ENCODE assay signal across 8 cellular contexts in genomic region chr2:118774458-118775133, GRCh38.
DNase-seq lines count a peak whose midpoint lies in the region; ATAC-seq, FAIRE-seq and TF ChIP-seq lines count a peak whose summit lies in the region.

No MANE protein-coding gene starts in this region.

- H4K20me1 ChIP-seq in H1 (replicated peaks in 1 of 2; ENCODE audit: control insufficient read depth in 1 of 2, insufficient read depth in 2 of 2, low read length in 2 of 2), result no peaks in the 10 kb centered on the region

- ATAC-seq in thoracic aorta (ENCODE audit: insufficient number of reproducible peaks, low FRiP score, low read depth) (no peak), HG02623 (IDR thresholded peaks at IDR 0.05; ENCODE audit: unreplicated experiment) (no peak)

- H3K4me1 ChIP-seq in H1 (replicated peaks in 1 of 4; ENCODE audit: control insufficient read depth in 3 of 4, insufficient read depth in 4 of 4, low read length in 3 of 4) (no peaks in the 10 kb centered on the region; a peak in 3 of 7 replicates), thoracic aorta (ENCODE audit: control insufficient read depth in 1 of 2, low read depth in 2 of 2) (peaks cover 5 to 8% of the 10 kb centered on the region in 2 donors)

- DNase-seq in activated naive CD4-positive, alpha-beta T cell treated with anti-CD3 and anti-CD28 coated beads for 36 hours, result peak; percentile 28
- no peak for DNase-seq in activated naive CD4-positive, alpha-beta T cell treated with Interleukin-2 at 50 U/mL for 16 hours
- DNase-seq in RPMI8226, result peak; percentile 53
- DNase-seq in H1 (ENCODE audit: low read depth in 1 of 2, low spot score in 2 of 2), result peak; percentile 21 to 88
- DNase-seq in mesothelial cell of epicardium (ENCODE audit: low spot score in 2 of 2, unreplicated experiment in 2 of 2), result peak; percentile 52 to 75
- DNase-seq in thoracic aorta (ENCODE audit: low spot score), result no peak
- no peak for DNase-seq in activated effector memory CD4-positive, alpha-beta T cell treated with Interleukin-2 at 50 U/mL for 16 hours

- H3K4me1 Mint-ChIP-seq in activated naive CD4-positive, alpha-beta T cell treated with anti-CD3 and anti-CD28 coated beads for 36 hours (ENCODE audit: low read depth), result peaks cover 7% of the 10 kb centered on the region
- peaks cover 7% of the 10 kb centered on the region for H3K4me1 Mint-ChIP-seq in mesothelial cell of epicardium

- peak overlapping the region in 2 of 4 experiments; percentile 34 to 44; a peak in 2 of 7 replicates for H3K9ac ChIP-seq in H1 (replicated peaks in 1 of 4; ENCODE audit: extremely low read depth in 1 of 4, low read depth in 3 of 4, low read length in 3 of 4)

- peaks cover 7% of the 10 kb centered on the region for H3K23me2 ChIP-seq in H1 (ENCODE audit: low read depth, low read length)

- no peak overlapping the region for H3K27ac Mint-ChIP-seq in activated naive CD4-positive, alpha-beta T cell treated with anti-CD3 and anti-CD28 coated beads for 36 hours
- H3K27ac Mint-ChIP-seq in mesothelial cell of epicardium, result peak overlapping the region; percentile 30

- no peak overlapping the region for H4K91ac ChIP-seq in H1 (replicated peaks; ENCODE audit: insufficient read length, low read length)

- no peak for TF ChIP-seq RAD21 in H1 (IDR thresholded peaks at IDR 0.05 in 1 of 2, conservative IDR thresholded peaks at IDR 0.05 in 1 of 2; ENCODE audit: low read depth in 2 of 2, low read length in 2 of 2)

- peaks cover 56% of the 10 kb centered on the region for H3K27me3 Mint-ChIP-seq in activated naive CD4-positive, alpha-beta T cell treated with anti-CD3 and anti-CD28 coated beads for 36 hours (ENCODE audit: low read depth)
- H3K27me3 Mint-ChIP-seq in mesothelial cell of epicardium (ENCODE audit: low read depth), result peaks cover 45% of the 10 kb centered on the region

- H2BK5ac ChIP-seq in H1 (ENCODE audit: low read depth, low read length), result no peak overlapping the region; the same call in 1 of the 2 replicates

- H3K27ac ChIP-seq in H1 (ENCODE audit: low read depth, low read length), result no peak overlapping the region
- H3K27ac ChIP-seq in thoracic aorta, result no peak overlapping the region

- H3K9me3 ChIP-seq in H1 (ENCODE audit: insufficient read depth in 2 of 2, low read depth in 1 of 2, low read length in 1 of 2) (no peaks in the 10 kb centered on the region), thoracic aorta (no peaks in the 10 kb centered on the region)

- no peaks in the 10 kb centered on the region for H3K36me3 ChIP-seq in H1 (ENCODE audit: control insufficient read depth in 2 of 4, insufficient read depth in 4 of 4, low read length in 3 of 4)
- H3K36me3 ChIP-seq in thoracic aorta, result no peaks in the 10 kb centered on the region

- 1% methylated on average over 44 of the region's 45 CpGs; no CpG with 5 or more reads in 1 of the 2 experiments for WGBS in H1 (ENCODE audit: extremely low coverage in 1 of 2, insufficient coverage in 1 of 2, insufficient read length in 1 of 2, insufficient replicate concordance in 2 of 2, low coverage in 1 of 2, low lambda C conversion rate in 2 of 2, missing lambda C conversion rate in 1 of 2), 2 experiments

- POLR2A ChIA-PET in H1 (lab: Charles Lee; ENCODE audit: partially characterized antibody), result interaction anchor here (0.7 to 1.2 kb wide), 3 partner anchors 33 to 55 kb away, joined by 3 read pairs; no protein-coding TSS in a partner anchor

- H2BK120ac ChIP-seq in H1 (replicated peaks; ENCODE audit: low read depth, low read length), result no peak overlapping the region

- H2BK15ac ChIP-seq in H1 (ENCODE audit: low read length), result no peak overlapping the region

- H2AK5ac ChIP-seq in H1 (ENCODE audit: low read depth, low read length), result no peak overlapping the region

- peak overlapping the region; percentile 71; the same call in 1 of the 2 replicates for H3K18ac ChIP-seq in H1 (ENCODE audit: extremely low read depth, low read length)

- H3K4me3 Mint-ChIP-seq in activated naive CD4-positive, alpha-beta T cell treated with anti-CD3 and anti-CD28 coated beads for 36 hours, result no peak overlapping the region
- H3K4me3 Mint-ChIP-seq in mesothelial cell of epicardium, result peak overlapping the region; percentile 69

- H3K27me3 ChIP-seq in H1 (replicated peaks in 1 of 4; ENCODE audit: control insufficient read depth in 3 of 4, extremely low read depth in 1 of 4, insufficient read depth in 3 of 4, low read length in 3 of 4), result peaks cover 5 to 38% (median 25%) of the 10 kb centered on the region in 4 experiments
- peaks cover 9% of the 10 kb centered on the region for H3K27me3 ChIP-seq in thoracic aorta (replicated peaks; ENCODE audit: insufficient read depth)

- H3K36me3 Mint-ChIP-seq in activated naive CD4-positive, alpha-beta T cell treated with anti-CD3 and anti-CD28 coated beads for 36 hours (ENCODE audit: low read depth), result no peaks in the 10 kb centered on the region
- no peaks in the 10 kb centered on the region for H3K36me3 Mint-ChIP-seq in mesothelial cell of epicardium

- no peak overlapping the region for H4K5ac ChIP-seq in H1 (ENCODE audit: insufficient read length, low read depth, low read length)

- H3K23ac ChIP-seq in H1 (ENCODE audit: insufficient read length), result no peak overlapping the region

- H3K79me1 ChIP-seq in H1 (ENCODE audit: low read depth, low read length), result no peaks in the 10 kb centered on the region

- no peak overlapping the region for H2BK20ac ChIP-seq in H1 (ENCODE audit: low read length)

- H2AFZ ChIP-seq in H1 (ENCODE audit: low read length), result peak overlapping the region; percentile 86

- H3K14ac ChIP-seq in H1 (ENCODE audit: insufficient read length), result no peak overlapping the region

- peak overlapping the region; percentile 75; the same call in 1 of the 2 replicates for H4K8ac ChIP-seq in H1 (ENCODE audit: extremely low read depth, insufficient read depth, low read length)

- no peaks in the 10 kb centered on the region for H3K79me2 ChIP-seq in H1 (ENCODE audit: control insufficient read depth in 1 of 2, insufficient read depth in 2 of 2, low read length in 2 of 2)

- CTCF ChIA-PET in activated naive CD4-positive, alpha-beta T cell treated with anti-CD3 and anti-CD28 coated beads for 36 hours (lab: Charles Lee), result interaction anchor here (0.7 to 1.0 kb wide), 2 partner anchors 207 to 553 kb away, joined by 3 to 4 read pairs; no protein-coding TSS in a partner anchor
- CTCF ChIA-PET in H1 (lab: Charles Lee; ENCODE audit: partially characterized antibody), result interaction anchor here (0.7 to 5.4 kb wide), 4 partner anchors 11 to 497 kb away, joined by 3 to 28 read pairs (median 6); no protein-coding TSS in a partner anchor

- TF ChIP-seq POLR2A in H1 (IDR thresholded peaks at IDR 0.05; ENCODE audit: control extremely low read depth in 1 of 2, low read depth in 2 of 2, low read length in 2 of 2), result no peak

- H2BK12ac ChIP-seq in H1 (ENCODE audit: low read depth, low read length), result no peak overlapping the region

- FAIRE-seq in H1 (lab: Jason Lieb, UNC), result peak; percentile 24

- H3K4me3 ChIP-seq in H1 (ENCODE audit: extremely low read depth in 1 of 4, insufficient read depth in 2 of 4, low read depth in 3 of 4, low read length in 4 of 4) (peak overlapping the region; percentile 40 to 66 (median 52)), thoracic aorta (peak overlapping the region; percentile 64)

- TF ChIP-seq CTCF in H1 (IDR thresholded peaks at IDR 0.05; ENCODE audit: control extremely low read depth in 1 of 3, insufficient read depth in 1 of 3, low read depth in 1 of 3, low read length in 3 of 3) (no peak), mesothelial cell of epicardium (IDR thresholded peaks at IDR 0.05; ENCODE audit: unreplicated experiment) (no peak), thoracic aorta (IDR thresholded peaks at IDR 0.05) (no peak)

- H3K4ac ChIP-seq in H1 (replicated peaks; ENCODE audit: insufficient read length, low read depth, low read length), result no peak overlapping the region

- no peak for TF ChIP-seq EP300 in H1 (IDR thresholded peaks at IDR 0.05; ENCODE audit: borderline replicate concordance in 1 of 2, low read depth in 2 of 2, low read length in 2 of 2)

- H3K56ac ChIP-seq in H1 (replicated peaks; ENCODE audit: insufficient read length, low read depth, low read length), result no peak overlapping the region

- H3K4me2 ChIP-seq in H1 (ENCODE audit: insufficient read depth in 1 of 2, low read depth in 2 of 2, low read length in 2 of 2), result peak overlapping the region; percentile 87

- intact Hi-C loops in activated naive CD4-positive, alpha-beta T cell treated with anti-CD3 and anti-CD28 coated beads for 36 hours (cut with micrococcal nuclease), result loop anchor here (5.0 kb wide), 1 partner anchor 83 kb away; no protein-coding TSS in a partner anchor

- no peaks in the 10 kb centered on the region for H3K9me3 Mint-ChIP-seq in activated naive CD4-positive, alpha-beta T cell treated with anti-CD3 and anti-CD28 coated beads for 36 hours
- peaks cover 4% of the 10 kb centered on the region for H3K9me3 Mint-ChIP-seq in mesothelial cell of epicardium

TF ChIP-seq in H1, 55 proteins besides CTCF, POLR2A, EP300 and RAD21:
- TF ChIP-seq SUZ12 (IDR thresholded peaks at IDR 0.05; ENCODE audit: low read length) (no peak; the same call in 1 of the 2 replicates), TAF1 (IDR thresholded peaks at IDR 0.05; ENCODE audit: low read depth, low read length) (0 out of 2 replicates have a peak, but pooled peaks have one; percentile 29), HDAC2 (IDR thresholded peaks at IDR 0.05; ENCODE audit: borderline replicate concordance in 1 of 2, low read depth in 2 of 2, low read length in 2 of 2) (no peak), RNF2 (IDR thresholded peaks at IDR 0.05; ENCODE audit: borderline replicate concordance, low read depth, low read length, missing control alignments, poor library complexity, severe bottlenecking) (peak; percentile 36), ASH2L (IDR thresholded peaks at IDR 0.05; ENCODE audit: low read length) (peak; percentile 60), KDM4A (IDR thresholded peaks at IDR 0.05; ENCODE audit: low read depth, low read length, severe bottlenecking) (peak; percentile 39), RXRA (IDR thresholded peaks at IDR 0.05; ENCODE audit: insufficient read depth, low read depth, low read length) (no peak), NRF1 (IDR thresholded peaks at IDR 0.05; ENCODE audit: low read depth, low read length) (no peak), E2F6 (IDR thresholded peaks at IDR 0.05) (peak; percentile 52), MAX (IDR thresholded peaks at IDR 0.05) (peak; percentile 31; the same call in 1 of the 2 replicates)

Comparison
In these comparisons a context has a peak if more than half of its experiments do, and no peak if none do; other contexts are left out.
1. DNase-seq: peak in activated naive CD4-positive, alpha-beta T cell treated with anti-CD3 and anti-CD28 coated beads for 36 hours (single experiment), RPMI8226 (single experiment), H1 (2 of 2) and mesothelial cell of epicardium (2 of 2); none in activated naive CD4-positive, alpha-beta T cell treated with Interleukin-2 at 50 U/mL for 16 hours (single experiment), thoracic aorta (single experiment) and activated effector memory CD4-positive, alpha-beta T cell treated with Interleukin-2 at 50 U/mL for 16 hours (single experiment).